ENCODE assay signal across 17 cellular contexts in the genomic region with DNA sequence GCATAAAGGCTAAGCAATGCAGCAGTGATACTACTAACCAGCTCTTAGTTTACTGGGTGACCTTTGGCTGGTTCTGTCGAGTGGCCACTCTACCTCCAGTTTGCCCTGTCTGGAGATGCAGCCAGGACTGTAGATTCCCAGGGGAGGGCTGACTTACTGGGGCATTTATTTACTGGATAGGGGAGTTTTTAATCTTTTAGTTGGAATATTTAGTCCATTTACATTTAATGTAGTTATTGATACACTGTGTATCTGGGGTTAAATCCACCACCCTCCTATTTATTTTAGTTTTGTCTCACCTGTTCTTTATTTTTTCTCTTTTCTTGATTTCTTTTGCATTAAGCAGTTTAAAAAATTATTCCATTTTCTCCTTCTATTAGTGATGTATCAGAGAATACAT.
"Had no signal": no experiment of that assay in that cellular context is flagged by ENCODE, and none has a peak within 500 bp of the region (broad histone marks: within the 10 kb centered on the region; RNA-seq: fewer than 3 reads in every experiment).

No MANE protein-coding gene starts in this region.

- H3K27me3 Mint-ChIP-seq: naive B cell, progenitor cell of endocrine pancreas had no signal

- H3K27me3 ChIP-seq: colonic mucosa, heart left ventricle, pancreas, stomach had no signal

- H3K9me3 ChIP-seq: colonic mucosa, pancreas had no signal

- H3K27ac ChIP-seq: colonic mucosa, heart left ventricle, pancreas, stomach had no signal

- H3K36me3 ChIP-seq: colonic mucosa, heart left ventricle, pancreas, stomach had no signal

- DNase-seq: colonic mucosa; dermis blood vessel endothelial cell; heart left ventricle; hippocampal formation; mesendoderm; naive B cell; occipital lobe; pancreas; right cardiac atrium; stimulated activated CD4-positive, alpha-beta T cell treated with anti-CD3 and anti-CD28 coated beads, Interleukin-2, amount 100 ng/mL, for 48 hours; stimulated activated CD8-positive, alpha-beta memory T cell treated with anti-CD3 and anti-CD28 coated beads, Interleukin-4, amount 100 ng/mL, for 48 hours; stimulated activated naive CD4-positive, alpha-beta T cell; stomach; trophoblast cell had no signal

- H3K4me3 Mint-ChIP-seq: nephron had no signal

- H3K27ac Mint-ChIP-seq: naive B cell, nephron, progenitor cell of endocrine pancreas had no signal

- ATAC-seq: heart left ventricle, pancreas, right cardiac atrium had no signal

- H3K4me3 ChIP-seq: colonic mucosa, heart left ventricle, pancreas, smooth muscle cell, stomach had no signal

- H3K4me1 ChIP-seq: colonic mucosa, heart left ventricle, pancreas, stomach had no signal

- H3K4me1 Mint-ChIP-seq: nephron had no signal

- H3K4me2 ChIP-seq: smooth muscle cell had no signal
